8 cellular contexts compared by ENCODE assay signal in the genomic region with DNA sequence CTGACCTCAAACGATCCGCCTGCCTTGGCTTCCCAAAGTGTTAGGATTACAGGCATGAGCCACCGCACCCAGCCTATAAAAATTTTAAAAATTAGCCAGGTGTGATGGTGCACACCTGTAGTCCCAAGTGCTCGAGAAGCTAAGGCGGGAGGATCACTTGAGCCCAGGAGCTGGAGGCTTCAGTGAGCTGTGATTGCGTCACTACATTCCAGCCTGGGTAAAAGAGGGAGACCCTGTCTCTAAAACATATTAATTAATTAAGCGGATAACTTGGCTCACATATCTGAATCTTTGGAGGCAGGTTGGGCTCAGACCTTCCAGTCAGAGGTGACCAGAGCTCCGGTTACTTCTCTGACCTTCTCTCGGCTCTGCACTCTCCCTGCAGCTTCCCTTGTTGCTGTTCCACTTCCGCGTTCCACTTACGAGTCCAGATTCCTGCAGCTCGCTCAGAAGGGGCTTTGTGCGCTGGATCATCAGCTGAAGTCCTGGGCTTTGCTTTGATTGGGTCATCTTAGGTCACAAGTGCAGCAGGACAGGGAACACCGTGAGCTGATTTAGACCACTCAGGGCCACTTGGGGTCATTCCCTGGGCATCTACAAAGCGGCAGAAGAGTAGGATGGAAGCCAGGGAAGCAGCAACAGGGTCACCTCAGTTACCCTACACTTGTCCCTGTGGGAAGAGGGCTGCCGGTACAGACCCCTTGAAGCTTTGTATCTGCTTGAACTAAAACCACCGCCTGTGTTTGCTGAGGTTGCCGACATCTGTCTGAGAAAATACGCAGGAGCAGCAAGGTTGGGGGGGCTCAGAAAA. TPM values are rescaled to one million over a fixed set of nuclear protein-coding genes. Genes with fewer than 3 reads are reported as not detected.
A peak's percentile ranks its signal among the peaks of the same experiment; 100 is the strongest.
DNase-seq lines count a peak whose midpoint lies in the region; ATAC-seq and TF ChIP-seq lines count a peak whose summit lies in the region.

No MANE protein-coding gene starts in this region.

- no peak for TF ChIP-seq CTCF in PC-9 (conservative IDR thresholded peaks at IDR 0.05)
- TF ChIP-seq CTCF in epithelial cell of proximal tubule (conservative IDR thresholded peaks at IDR 0.05; ENCODE audit: low read depth, low read length): no peak
- no peak for TF ChIP-seq CTCF in osteoblast (IDR thresholded peaks at IDR 0.05; ENCODE audit: extremely low read depth, low read depth, low read length)

- POLR2A ChIA-PET in PC-9 (lab: Charles Lee; ENCODE audit: unreplicated experiment): no interaction called here

- H3K27me3 ChIP-seq in PC-9 (ENCODE audit: insufficient read depth, low read depth) (no peaks in the 10 kb centered on the region), osteoblast (ENCODE audit: insufficient read depth, low read length) (no peaks in the 10 kb centered on the region)

- DNase-seq in DMS153 (lab: John Stamatoyannopoulos, UW): peak; percentile 53
- peak; percentile 84 to 87 for DNase-seq in PC-9
- peak; percentile 85 for DNase-seq in epithelial cell of proximal tubule (ENCODE audit: low read depth)
- peak; percentile 88 for DNase-seq in osteoblast (ENCODE audit: insufficient read length, low spot score, missing footprints)
- DNase-seq in NCI-H146 treated with DMSO at 0.1 percent for 48 hours (lab: John Stamatoyannopoulos, UW; ENCODE audit: unreplicated experiment): no peak
- no peak for DNase-seq in UCSD-AML1 (lab: John Stamatoyannopoulos, UW; ENCODE audit: unreplicated experiment)
- no peak for DNase-seq in NCI-H1930 (lab: John Stamatoyannopoulos, UW)

- H3K79me2 ChIP-seq in PC-9 (ENCODE audit: low read depth) (peaks cover 17% of the 10 kb centered on the region), osteoblast (ENCODE audit: insufficient read depth, low read length) (peaks cover 26% of the 10 kb centered on the region)

- peaks cover 13% of the 10 kb centered on the region for H4K20me1 ChIP-seq in PC-9 (ENCODE audit: insufficient read depth)
- H4K20me1 ChIP-seq in osteoblast (ENCODE audit: insufficient read depth, low read length): peaks cover 8% of the 10 kb centered on the region

- ATAC-seq in GM21723 (IDR thresholded peaks at IDR 0.05; ENCODE audit: unreplicated experiment): no peak

- 0 out of 2 replicates have a peak overlapping the region, but pooled peaks have one; percentile 5 for H3K27ac ChIP-seq in PC-9
- no peak overlapping the region for H3K27ac ChIP-seq in osteoblast (ENCODE audit: low read depth, low read length)

- H3K4me1 ChIP-seq in PC-9 (replicated peaks; ENCODE audit: insufficient read depth) (peaks cover 14% of the 10 kb centered on the region), osteoblast (ENCODE audit: insufficient read depth, low read length) (peaks cover 12% of the 10 kb centered on the region)

- H3K9me2 ChIP-seq in PC-9 (ENCODE audit: insufficient read depth): no peaks in the 10 kb centered on the region

- CTCF ChIA-PET in PC-9 (lab: Charles Lee): no interaction called here

- H3K9me3 ChIP-seq in PC-9 (ENCODE audit: insufficient read depth, low read depth) (no peaks in the 10 kb centered on the region), osteoblast (ENCODE audit: low read depth, low read length) (no peaks in the 10 kb centered on the region)

- intact Hi-C loops in PC-9 (cut with micrococcal nuclease; ENCODE audit: unreplicated experiment): loop anchor here (5.0 to 10.0 kb wide), 2 partner anchors 98 to 710 kb away; a partner anchor contains a TSS

- H2AFZ ChIP-seq in PC-9: no peak overlapping the region
- H2AFZ ChIP-seq in osteoblast (ENCODE audit: low read length): peak overlapping the region; percentile 68

- BruUV-seq in PC-9 (replicated peaks; lab: Mats Ljungman, UMichigan): no TSS peak

- peaks cover 57% of the 10 kb centered on the region for H3F3A ChIP-seq in PC-9 (ENCODE audit: insufficient read depth, low read depth)

- no peaks in the 10 kb centered on the region for H3K36me3 ChIP-seq in PC-9 (ENCODE audit: low read depth)
- no peaks in the 10 kb centered on the region for H3K36me3 ChIP-seq in osteoblast (ENCODE audit: insufficient read depth, low read length)

- H3K4me2 ChIP-seq in PC-9: peak overlapping the region; percentile 35
- peak overlapping the region; percentile 73 for H3K4me2 ChIP-seq in osteoblast (ENCODE audit: insufficient read depth, low read length)

- H3K4me3 ChIP-seq in PC-9 (no peak overlapping the region; the same call in 1 of the 2 replicates), epithelial cell of proximal tubule (ENCODE audit: low read depth, low read length) (peak overlapping the region; percentile 38), osteoblast (ENCODE audit: insufficient read depth, low read length) (peak overlapping the region; percentile 20)

RNA-seq across cellular contexts. Expression of a gene that starts 2.0 kb away (rescaled TPM):
- 276 and 289 TPM in 2 replicates for total RNA-seq in PC-9 (2021)
- total RNA-seq in epithelial cell of proximal tubule: 378 and 509 TPM in 2 replicates
- 248 and 273 TPM in 2 replicates for total RNA-seq in osteoblast

RNA-seq across cellular contexts. Expression of a gene that starts 35.9 kb away (rescaled TPM):
- total RNA-seq in PC-9 (2021): 141 and 180 TPM in 2 replicates
- 123 and 159 TPM in 2 replicates for total RNA-seq in epithelial cell of proximal tubule
- 33.0 and 33.7 TPM in 2 replicates for total RNA-seq in osteoblast

RNA-seq across cellular contexts. Expression of a gene that starts 36.3 kb away (rescaled TPM):
- total RNA-seq in PC-9 (2021) (167 and 178 TPM in 2 replicates), epithelial cell of proximal tubule (134 and 136 TPM in 2 replicates), osteoblast (122 and 124 TPM in 2 replicates)

RNA-seq across cellular contexts. Expression of a gene that starts 46.8 kb away (rescaled TPM):
- 274 and 305 TPM in 2 replicates for total RNA-seq in PC-9 (2021)
- 198 and 233 TPM in 2 replicates for total RNA-seq in epithelial cell of proximal tubule
- 132 and 158 TPM in 2 replicates for total RNA-seq in osteoblast

Comparison
In these comparisons a context has a peak if more than half of its experiments do, and no peak if none do; other contexts are left out.
1. DNase-seq: peak in DMS153 (single experiment), PC-9 (2 of 2), epithelial cell of proximal tubule (single experiment) and osteoblast (single experiment); none in NCI-H146 treated with DMSO at 0.1 percent for 48 hours (single experiment), UCSD-AML1 (single experiment) and NCI-H1930 (0 of 2).